ENCODE assay signal across 8 cellular contexts in genomic region chr6:160088069-160088773, GRCh38. TPM values are rescaled to one million over a fixed set of nuclear protein-coding genes. Genes with fewer than 3 reads are reported as not detected.
A peak's percentile ranks its signal among the peaks of the same experiment; 100 is the strongest.
DNase-seq lines count a peak whose midpoint lies in the region; ATAC-seq and TF ChIP-seq lines count a peak whose summit lies in the region.

No MANE protein-coding gene starts in this region.

- no peaks in the 10 kb centered on the region for H3K27me3 Mint-ChIP-seq in Caco-2 (ENCODE audit: insufficient read depth, unreplicated experiment)

- no peak overlapping the region for H3K27ac Mint-ChIP-seq in Caco-2 (ENCODE audit: unreplicated experiment)

- intact Hi-C loops in Caco-2 (cut with micrococcal nuclease; ENCODE audit: unreplicated experiment), result loop anchor here (1.0 to 5.0 kb wide), 4 partner anchors 15 to 444 kb away; no protein-coding TSS in a partner anchor
- intact Hi-C loops in right cardiac atrium (cut with DNase I), result loop anchor here in 1 of 4 donors (5.0 kb wide), 1 partner anchor 369 kb away; no protein-coding TSS in a partner anchor
- intact Hi-C loops in sciatic nerve (cut with DNase I), result no loop called here

- no peak overlapping the region for H3K27ac ChIP-seq in right cardiac atrium (ENCODE audit: low read length)

- H3K9me3 ChIP-seq in Caco-2 (no peaks in the 10 kb centered on the region), right cardiac atrium (ENCODE audit: control insufficient read depth, low read length) (no peaks in the 10 kb centered on the region)

- H3K27me3 ChIP-seq in Caco-2 (replicated peaks; ENCODE audit: control insufficient read depth, insufficient read depth, low read length) (no peaks in the 10 kb centered on the region), right cardiac atrium (ENCODE audit: control insufficient read depth, insufficient read depth) (no peaks in the 10 kb centered on the region)

- no peaks in the 10 kb centered on the region for H3K4me1 Mint-ChIP-seq in Caco-2 (ENCODE audit: low read depth, unreplicated experiment)

- no peaks in the 10 kb centered on the region for H3K4me1 ChIP-seq in Caco-2
- no peaks in the 10 kb centered on the region for H3K4me1 ChIP-seq in right cardiac atrium (ENCODE audit: control insufficient read depth, insufficient read depth, low read length)

- ATAC-seq in right cardiac atrium (peak; percentile 68 to 76), sciatic nerve (peak; percentile 88), HG02763 (IDR thresholded peaks at IDR 0.05; ENCODE audit: unreplicated experiment) (no peak)

- CTCF ChIA-PET in Caco-2 (lab: Charles Lee), result interaction anchor here (1.1 to 2.3 kb wide), 4 partner anchors 209 to 446 kb away, joined by 3 to 10 read pairs (median 6); no protein-coding TSS in a partner anchor

- no peak overlapping the region for H3K4me3 Mint-ChIP-seq in Caco-2 (ENCODE audit: unreplicated experiment)

- DNase-seq in Caco-2, result peak in 1 of 2 experiments; percentile 47
- peak; percentile 68 for DNase-seq in HT1080 (ENCODE audit: low read depth)
- DNase-seq in amniotic stem cell (lab: John Stamatoyannopoulos, UW), result peak; percentile 88
- peak; percentile 61 to 88 (median 75) for DNase-seq in right cardiac atrium
- peak; percentile 84 for DNase-seq in sciatic nerve (ENCODE audit: low spot score)
- DNase-seq in NCI-H774 (lab: John Stamatoyannopoulos, UW), result no peak
- no peak for DNase-seq in activated naive CD4-positive, alpha-beta T cell (lab: John Stamatoyannopoulos, UW)

- BruUV-seq in Caco-2 (replicated peaks; lab: Mats Ljungman, UMichigan), result no TSS peak

- no peaks in the 10 kb centered on the region for H3K9me3 Mint-ChIP-seq in Caco-2 (ENCODE audit: unreplicated experiment)

- peaks cover 60% of the 10 kb centered on the region for H3K36me3 Mint-ChIP-seq in Caco-2 (ENCODE audit: insufficient read depth, unreplicated experiment)

- H3K4me3 ChIP-seq in Caco-2 (ENCODE audit: low read depth, low read length) (no peak overlapping the region), right cardiac atrium (ENCODE audit: low read length) (no peak overlapping the region)

- POLR2A ChIA-PET in Caco-2 (lab: Charles Lee), result no interaction called here

- TF ChIP-seq CTCF in Caco-2 (IDR thresholded peaks at IDR 0.05; ENCODE audit: insufficient read depth in 1 of 2, low read depth in 1 of 2, low read length in 1 of 2, severe bottlenecking in 1 of 2, unreplicated experiment in 1 of 2), result peak; percentile 51 to 84

- 61% methylated on average over 13 of the region's 13 CpGs for WGBS in right cardiac atrium

- peaks cover 4% of the 10 kb centered on the region for H3K36me3 ChIP-seq in Caco-2 (ENCODE audit: control insufficient read depth, insufficient read depth, low read length)

RNA-seq across cellular contexts. Expression of gene SLC22A1, which starts 33.4 kb away (rescaled TPM):
- total RNA-seq in Caco-2 (2022) (1.5 and 2.0 TPM in 2 replicates), right cardiac atrium (under 1 TPM in 3 of 4 donors, not detected in 1; 0.21 to 0.97 (median 0.63) TPM), sciatic nerve (1.1 TPM)
- 1.1 and 2.7 TPM in 2 replicates for total RNA-seq in HT1080 (2014; rRNA removed; shearing (Covaris generic))
- polyA plus RNA-seq in HT1080 (2015; cell fraction: cytosol; rRNA removed), result 0.16 and 0.50 TPM in 2 replicates
- polyA plus RNA-seq in HT1080 (2015; cell fraction: nucleus; rRNA removed), result 0.10 and 0.70 TPM in 2 replicates
- 0.27 TPM for polyA plus RNA-seq in right cardiac atrium

Comparison
In these comparisons a context has a peak if more than half of its experiments do, and no peak if none do; other contexts are left out.
1. DNase-seq: peak in HT1080 (single experiment), amniotic stem cell (single experiment), right cardiac atrium (3 of 3) and sciatic nerve (single experiment); none in NCI-H774 (single experiment) and activated naive CD4-positive, alpha-beta T cell (0 of 4).